ENCODE assay signal across 22 cellular contexts in the genomic region with DNA sequence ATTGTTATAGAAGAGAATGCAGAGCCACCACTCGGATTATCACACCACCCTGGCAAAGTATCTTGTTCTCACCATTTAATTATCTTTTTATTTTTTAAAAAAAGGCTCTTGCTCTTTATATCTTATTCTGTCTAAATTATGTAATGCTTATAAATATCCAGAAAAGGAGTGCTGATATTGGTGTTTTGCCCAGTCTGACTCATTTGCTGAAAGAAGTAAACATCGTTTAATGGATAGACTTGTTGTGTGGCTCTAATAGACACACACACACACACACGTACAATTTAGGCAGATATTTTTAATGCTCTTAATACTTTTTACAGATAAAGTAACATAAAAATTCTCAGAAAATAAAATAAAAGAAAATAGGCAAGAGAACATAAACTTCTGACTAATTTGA.
DNase-seq lines count a peak whose midpoint lies in the region; ATAC-seq and TF ChIP-seq lines count a peak whose summit lies in the region.
"Had no signal": no experiment of that assay in that cellular context is flagged by ENCODE, and none has a peak within 500 bp of the region (broad histone marks: within the 10 kb centered on the region; RNA-seq: fewer than 3 reads in every experiment).

No MANE protein-coding gene starts in this region.

- no peak overlapping the region for H3K4me3 Mint-ChIP-seq in MCF 10A (ENCODE audit: unreplicated experiment)
- H3K4me3 Mint-ChIP-seq: activated CD4-positive, alpha-beta memory T cell treated with anti-CD3 and anti-CD28 coated beads, Interleukin-2, amount 10 ng/mL, durations not matched to agents 7 days and 5 days; activated naive CD8-positive, alpha-beta T cell treated with anti-CD3 and anti-CD28 coated beads, Interleukin-2, amount 10 ng/mL, durations not matched to agents 7 days and 5 days; CD4-positive, CD25-positive, alpha-beta regulatory T cell; effector memory CD8-positive, alpha-beta T cell; IgD-negative memory B cell had no signal

- no peak overlapping the region for H3K27ac ChIP-seq in mammary epithelial cell (ENCODE audit: insufficient read depth, low read depth, low read length)
- no peak overlapping the region for H3K27ac ChIP-seq in PC-3 (ENCODE audit: low read length)
- no peak overlapping the region for H3K27ac ChIP-seq in aorta (ENCODE audit: low read depth in 1 of 2, low read length in 2 of 2)
- no peak overlapping the region for H3K27ac ChIP-seq in body of pancreas
- H3K27ac ChIP-seq: colonic mucosa, neutrophil, prostate gland had no signal

- dilution Hi-C loops in mammary epithelial cell (cut with HindIII; ENCODE audit: low sequenced_read_pairs), result no loop called here

- H3K27me3 ChIP-seq in mammary epithelial cell (ENCODE audit: insufficient read depth, low read length) (no peaks in the 10 kb centered on the region), PC-3 (ENCODE audit: low read length) (no peaks in the 10 kb centered on the region), aorta (ENCODE audit: control insufficient read depth in 1 of 2, insufficient read depth in 2 of 2, low read length in 1 of 2) (no peaks in the 10 kb centered on the region), body of pancreas (no peaks in the 10 kb centered on the region)
- H3K27me3 ChIP-seq: colonic mucosa, heart left ventricle, MG63, neutrophil had no signal

- no peaks in the 10 kb centered on the region for H3K36me3 Mint-ChIP-seq in MCF 10A (ENCODE audit: insufficient read depth, unreplicated experiment)
- H3K36me3 Mint-ChIP-seq: activated naive CD8-positive, alpha-beta T cell treated with anti-CD3 and anti-CD28 coated beads, Interleukin-2, amount 10 ng/mL, durations not matched to agents 7 days and 5 days; CD4-positive, CD25-positive, alpha-beta regulatory T cell; IgD-negative memory B cell had no signal

- H3K9me2 ChIP-seq in PC-3 (replicated peaks; ENCODE audit: low read length), result no peaks in the 10 kb centered on the region

- H4K20me1 ChIP-seq in mammary epithelial cell (ENCODE audit: insufficient read depth, low read length), result no peaks in the 10 kb centered on the region
- no peaks in the 10 kb centered on the region for H4K20me1 ChIP-seq in PC-3 (ENCODE audit: low read length)

- H3K36me3 ChIP-seq in mammary epithelial cell (ENCODE audit: insufficient read depth, low read length), result no peaks in the 10 kb centered on the region
- no peaks in the 10 kb centered on the region for H3K36me3 ChIP-seq in PC-3 (ENCODE audit: low read depth, low read length)
- no peaks in the 10 kb centered on the region for H3K36me3 ChIP-seq in aorta (ENCODE audit: control insufficient read depth in 1 of 2, insufficient read depth in 2 of 2, low read length in 1 of 2)
- H3K36me3 ChIP-seq in body of pancreas (replicated peaks in 1 of 2; ENCODE audit: insufficient read depth in 1 of 2, low read depth in 2 of 2), result no peaks in the 10 kb centered on the region
- H3K36me3 ChIP-seq: colonic mucosa, heart left ventricle, MG63, neutrophil, prostate gland had no signal

- H3K4me2 ChIP-seq in mammary epithelial cell (ENCODE audit: insufficient read depth, low read depth, low read length) (no peak overlapping the region), PC-3 (ENCODE audit: low read length) (no peak overlapping the region)

- 37% methylated on average over 3 of the region's 3 CpGs for WGBS in mammary epithelial cell (ENCODE audit: low coverage, missing lambda C conversion rate)
- WGBS in aorta, 2 donors, result 2 to 8% methylated on average over 3 of the region's 3 CpGs
- 31 to 37% methylated on average over 3 of the region's 3 CpGs for WGBS in body of pancreas, 2 donors

- intact Hi-C loops in MCF 10A (cut with micrococcal nuclease), result no loop called here
- intact Hi-C loops in mammary epithelial cell (cut with micrococcal nuclease), result loop anchor here (2.0 to 5.0 kb wide), 4 partner anchors 442 to 1297 kb away; a partner anchor contains a TSS
- intact Hi-C loops in PC-3 (cut with micrococcal nuclease), result loop anchor here (2.0 to 10.0 kb wide), 5 partner anchors 91 to 945 kb away; no protein-coding TSS in a partner anchor
- intact Hi-C loops in aorta (cut with DNase I), result loop anchor here (5.0 to 10.0 kb wide), 3 partner anchors 165 to 947 kb away; no protein-coding TSS in a partner anchor
- intact Hi-C loops in body of pancreas (cut with DNase I), result loop anchor here (5.0 kb wide), 2 partner anchors 442 to 947 kb away; no protein-coding TSS in a partner anchor
- intact Hi-C loops in cardiac septum (cut with DNase I), result loop anchor here (2.0 to 10.0 kb wide), 5 partner anchors 155 to 945 kb away; a partner anchor contains a TSS

- POLR2A ChIA-PET in MCF 10A (lab: Yijun Ruan, JAX), result no interaction called here
- POLR2A ChIA-PET in PC-3 (lab: Charles Lee; ENCODE audit: unreplicated experiment), result no interaction called here

- H3K9me3 ChIP-seq in mammary epithelial cell (replicated peaks; ENCODE audit: insufficient read depth, low read length), result no peaks in the 10 kb centered on the region
- H3K9me3 ChIP-seq in PC-3 (ENCODE audit: low read length), result no peaks in the 10 kb centered on the region
- H3K9me3 ChIP-seq in aorta (ENCODE audit: control insufficient read depth, low read length), result no peaks in the 10 kb centered on the region
- no peaks in the 10 kb centered on the region for H3K9me3 ChIP-seq in body of pancreas
- H3K9me3 ChIP-seq: colonic mucosa, heart left ventricle, MG63, neutrophil, prostate gland had no signal

- TF ChIP-seq POLR2A in body of pancreas (IDR thresholded peaks at IDR 0.05), result no peak

- peaks cover 10% of the 10 kb centered on the region for H3K4me1 Mint-ChIP-seq in MCF 10A (ENCODE audit: insufficient read depth, unreplicated experiment)
- H3K4me1 Mint-ChIP-seq: activated CD4-positive, alpha-beta memory T cell treated with anti-CD3 and anti-CD28 coated beads, Interleukin-2, amount 10 ng/mL, durations not matched to agents 7 days and 5 days had no signal

- H3K4me1 ChIP-seq in mammary epithelial cell (ENCODE audit: insufficient read depth, low read length) (no peaks in the 10 kb centered on the region), PC-3 (ENCODE audit: insufficient read depth, low read length) (peaks cover 13% of the 10 kb centered on the region; the same call in 1 of the 2 replicates), aorta (ENCODE audit: control insufficient read depth in 1 of 2, insufficient read depth in 2 of 2, low read length in 2 of 2) (no peaks in the 10 kb centered on the region), body of pancreas (no peaks in the 10 kb centered on the region)
- H3K4me1 ChIP-seq: prostate gland had no signal

- H3F3A ChIP-seq in PC-3 (ENCODE audit: low read length, unreplicated experiment), result no peaks in the 10 kb centered on the region

- H3K9ac ChIP-seq in mammary epithelial cell (ENCODE audit: insufficient read depth, low read length) (no peak overlapping the region), PC-3 (ENCODE audit: low read length) (no peak overlapping the region)

- H3K79me2 ChIP-seq in mammary epithelial cell (ENCODE audit: insufficient read depth, low read length) (no peaks in the 10 kb centered on the region), PC-3 (ENCODE audit: low read length) (no peaks in the 10 kb centered on the region)

- peaks cover 30% of the 10 kb centered on the region for H3K27me3 Mint-ChIP-seq in MCF 10A (ENCODE audit: insufficient read depth, unreplicated experiment)
- H3K27me3 Mint-ChIP-seq: activated CD4-positive, alpha-beta memory T cell treated with anti-CD3 and anti-CD28 coated beads, Interleukin-2, amount 10 ng/mL, durations not matched to agents 7 days and 5 days; CD4-positive, CD25-positive, alpha-beta regulatory T cell; effector memory CD8-positive, alpha-beta T cell; IgD-negative memory B cell had no signal

- H3K27ac Mint-ChIP-seq in MCF 10A (ENCODE audit: low read depth, unreplicated experiment), result no peak overlapping the region
- H3K27ac Mint-ChIP-seq: activated CD4-positive, alpha-beta memory T cell treated with anti-CD3 and anti-CD28 coated beads, Interleukin-2, amount 10 ng/mL, durations not matched to agents 7 days and 5 days; activated naive CD8-positive, alpha-beta T cell treated with anti-CD3 and anti-CD28 coated beads, Interleukin-2, amount 10 ng/mL, durations not matched to agents 7 days and 5 days; effector memory CD8-positive, alpha-beta T cell; IgD-negative memory B cell had no signal

- ATAC-seq in PC-3, result no peak
- peak; percentile 46 for ATAC-seq in aorta (ENCODE audit: low FRiP score)
- ATAC-seq in body of pancreas, result no peak
- ATAC-seq: activated CD4-positive, CD25-positive, alpha-beta regulatory T cell treated with anti-CD3 and anti-CD28 coated beads, Interleukin-2, amount 50 U/mL, for 24 hours; effector memory CD8-positive, alpha-beta T cell had no signal

- no peak overlapping the region for H2AFZ ChIP-seq in mammary epithelial cell (ENCODE audit: low read depth, low read length)
- H2AFZ ChIP-seq in PC-3 (ENCODE audit: low read length), result no peak overlapping the region

- in situ Hi-C loops in mammary epithelial cell (cut with MboI; ENCODE audit: low sequenced_read_pairs in 2 of 2), result loop anchor here (10.0 to 25.0 kb wide), 3 partner anchors 452 to 952 kb away; no protein-coding TSS in a partner anchor

- BruUV-seq in MCF 10A (replicated peaks; lab: Mats Ljungman, UMichigan), result no TSS peak
- BruUV-seq in mammary epithelial cell (replicated peaks; lab: Mats Ljungman, UMichigan), result no TSS peak
- no TSS peak for BruUV-seq in PC-3 (replicated peaks; lab: Mats Ljungman, UMichigan)

- TF ChIP-seq CTCF in MCF 10A (IDR thresholded peaks at IDR 0.05; ENCODE audit: unreplicated experiment) (no peak), mammary epithelial cell (conservative IDR thresholded peaks at IDR 0.05 in 1 of 2, IDR thresholded peaks at IDR 0.05 in 1 of 2; ENCODE audit: extremely low read depth in 1 of 2, insufficient read depth in 1 of 2, low read depth in 1 of 2, low read length in 2 of 2) (no peak), PC-3 (conservative IDR thresholded peaks at IDR 0.05; ENCODE audit: low read depth, low read length) (no peak), fibroblast of mammary gland (conservative IDR thresholded peaks at IDR 0.05; ENCODE audit: control insufficient read depth, insufficient read depth, low read depth, low read length) (no peak), body of pancreas (IDR thresholded peaks at IDR 0.05) (no peak)

- CTCF ChIA-PET in MCF 10A (lab: Yijun Ruan, JAX) (interaction anchor here (0.6 to 8.9 kb wide), 8 partner anchors 164 to 1298 kb away, joined by 3 to 85 read pairs (median 5); no protein-coding TSS in a partner anchor), mammary epithelial cell (lab: Charles Lee; ENCODE audit: low non-redundant PET) (no interaction called here), PC-3 (lab: Charles Lee) (no interaction called here)

- DNase-seq in MCF 10A (ENCODE audit: unreplicated experiment), result peak; percentile 21
- DNase-seq in mammary epithelial cell, result no peak
- DNase-seq in PC-3, result peak; percentile 29
- DNase-seq in fibroblast of mammary gland (ENCODE audit: low read depth), result peak; percentile 40
- DNase-seq in aorta, result no peak
- DNase-seq in SHP77 (lab: John Stamatoyannopoulos, UW), result no peak
- DNase-seq in body of pancreas, result no peak
- DNase-seq in cardiac septum (ENCODE audit: low spot score), result no peak
- DNase-seq: activated CD4-positive, alpha-beta memory T cell treated with anti-CD3 and anti-CD28 coated beads, Interleukin-2, amount 10 ng/mL, durations not matched to agents 7 days and 5 days; activated naive CD8-positive, alpha-beta T cell treated with anti-CD3 and anti-CD28 coated beads, Interleukin-2, amount 10 ng/mL, durations not matched to agents 7 days and 5 days; CD4-positive, CD25-positive, alpha-beta regulatory T cell; colonic mucosa; effector memory CD8-positive, alpha-beta T cell; heart left ventricle; left cardiac atrium; mesendoderm; MG63; trophoblast cell had no signal

- H3K9me3 Mint-ChIP-seq in MCF 10A (ENCODE audit: unreplicated experiment), result no peaks in the 10 kb centered on the region
- H3K9me3 Mint-ChIP-seq: activated CD4-positive, alpha-beta memory T cell treated with anti-CD3 and anti-CD28 coated beads, Interleukin-2, amount 10 ng/mL, durations not matched to agents 7 days and 5 days; activated naive CD8-positive, alpha-beta T cell treated with anti-CD3 and anti-CD28 coated beads, Interleukin-2, amount 10 ng/mL, durations not matched to agents 7 days and 5 days; IgD-negative memory B cell had no signal

- H3K4me3 ChIP-seq in mammary epithelial cell (replicated peaks in 1 of 3; ENCODE audit: insufficient read depth in 1 of 3, low read depth in 2 of 3, low read length in 3 of 3) (no peak overlapping the region), PC-3 (ENCODE audit: low read length) (no peak overlapping the region), fibroblast of mammary gland (ENCODE audit: control insufficient read depth, low read depth, low read length) (no peak overlapping the region), aorta (ENCODE audit: low read length in 2 of 2) (no peak overlapping the region), body of pancreas (no peak overlapping the region)
- H3K4me3 ChIP-seq: colonic mucosa, MG63, prostate gland had no signal

Comparison
In these comparisons a context has a peak if more than half of its experiments do, and no peak if none do; other contexts are left out.
1. DNase-seq: peak in MCF 10A (single experiment), PC-3 (single experiment) and fibroblast of mammary gland (single experiment); none in mammary epithelial cell (single experiment), aorta (0 of 2), SHP77 (0 of 2), body of pancreas (0 of 4) and cardiac septum (single experiment).